ENCODE assay signal across 1 cellular context in the genomic region with DNA sequence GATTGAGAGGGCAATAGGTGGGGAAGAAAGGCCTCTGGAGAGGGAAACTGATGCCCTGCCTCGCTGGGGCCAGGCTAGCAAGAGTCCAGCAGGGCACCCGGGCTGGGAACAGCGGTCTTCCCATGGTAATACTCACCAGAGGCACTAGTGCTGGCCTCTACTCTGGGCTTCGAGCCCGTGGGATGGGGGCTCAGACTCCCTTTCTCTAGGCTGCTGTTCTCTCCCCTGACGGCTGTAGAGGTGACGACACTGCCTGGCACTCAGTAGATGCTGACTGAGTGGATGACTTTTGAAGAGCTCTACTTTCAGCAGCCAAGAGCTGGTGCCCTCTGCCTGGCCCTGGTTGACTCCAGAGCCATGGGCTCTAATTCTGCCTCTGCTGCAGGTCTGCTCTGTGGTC.
TF ChIP-seq lines count a peak whose summit lies in the region.

No MANE protein-coding gene starts in this region.

TF ChIP-seq in GM23338, 12 proteins besides CTCF, POLR2A, EP300 and RAD21:
- TF ChIP-seq ZNF114 (CRISPR knock-in tag; IDR thresholded peaks at IDR 0.05) (no peak), JUNB (IDR thresholded peaks at IDR 0.05; ENCODE audit: unreplicated experiment) (no peak), STAT1 (IDR thresholded peaks at IDR 0.05; ENCODE audit: unreplicated experiment) (no peak), EZH2phosphoT487 (IDR thresholded peaks at IDR 0.05; ENCODE audit: unreplicated experiment) (no peak), NANOG (IDR thresholded peaks at IDR 0.05; ENCODE audit: borderline replicate concordance) (no peak), ZNF331 (CRISPR knock-in tag; IDR thresholded peaks at IDR 0.05; ENCODE audit: low read depth) (no peak), POLR2AphosphoS5 (IDR thresholded peaks at IDR 0.05; ENCODE audit: low read depth) (no peak), EZH2 (IDR thresholded peaks at IDR 0.05; ENCODE audit: low read depth, unreplicated experiment) (no peak), CREB1 (CRISPR knock-in tag; IDR thresholded peaks at IDR 0.05; ENCODE audit: low read depth) (no peak)
- TF ChIP-seq, protein P1, sequence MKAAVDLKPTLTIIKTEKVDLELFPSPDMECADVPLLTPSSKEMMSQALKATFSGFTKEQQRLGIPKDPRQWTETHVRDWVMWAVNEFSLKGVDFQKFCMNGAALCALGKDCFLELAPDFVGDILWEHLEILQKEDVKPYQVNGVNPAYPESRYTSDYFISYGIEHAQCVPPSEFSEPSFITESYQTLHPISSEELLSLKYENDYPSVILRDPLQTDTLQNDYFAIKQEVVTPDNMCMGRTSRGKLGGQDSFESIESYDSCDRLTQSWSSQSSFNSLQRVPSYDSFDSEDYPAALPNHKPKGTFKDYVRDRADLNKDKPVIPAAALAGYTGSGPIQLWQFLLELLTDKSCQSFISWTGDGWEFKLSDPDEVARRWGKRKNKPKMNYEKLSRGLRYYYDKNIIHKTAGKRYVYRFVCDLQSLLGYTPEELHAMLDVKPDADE (IDR thresholded peaks at IDR 0.05): no peak
- TF ChIP-seq, protein P2, sequence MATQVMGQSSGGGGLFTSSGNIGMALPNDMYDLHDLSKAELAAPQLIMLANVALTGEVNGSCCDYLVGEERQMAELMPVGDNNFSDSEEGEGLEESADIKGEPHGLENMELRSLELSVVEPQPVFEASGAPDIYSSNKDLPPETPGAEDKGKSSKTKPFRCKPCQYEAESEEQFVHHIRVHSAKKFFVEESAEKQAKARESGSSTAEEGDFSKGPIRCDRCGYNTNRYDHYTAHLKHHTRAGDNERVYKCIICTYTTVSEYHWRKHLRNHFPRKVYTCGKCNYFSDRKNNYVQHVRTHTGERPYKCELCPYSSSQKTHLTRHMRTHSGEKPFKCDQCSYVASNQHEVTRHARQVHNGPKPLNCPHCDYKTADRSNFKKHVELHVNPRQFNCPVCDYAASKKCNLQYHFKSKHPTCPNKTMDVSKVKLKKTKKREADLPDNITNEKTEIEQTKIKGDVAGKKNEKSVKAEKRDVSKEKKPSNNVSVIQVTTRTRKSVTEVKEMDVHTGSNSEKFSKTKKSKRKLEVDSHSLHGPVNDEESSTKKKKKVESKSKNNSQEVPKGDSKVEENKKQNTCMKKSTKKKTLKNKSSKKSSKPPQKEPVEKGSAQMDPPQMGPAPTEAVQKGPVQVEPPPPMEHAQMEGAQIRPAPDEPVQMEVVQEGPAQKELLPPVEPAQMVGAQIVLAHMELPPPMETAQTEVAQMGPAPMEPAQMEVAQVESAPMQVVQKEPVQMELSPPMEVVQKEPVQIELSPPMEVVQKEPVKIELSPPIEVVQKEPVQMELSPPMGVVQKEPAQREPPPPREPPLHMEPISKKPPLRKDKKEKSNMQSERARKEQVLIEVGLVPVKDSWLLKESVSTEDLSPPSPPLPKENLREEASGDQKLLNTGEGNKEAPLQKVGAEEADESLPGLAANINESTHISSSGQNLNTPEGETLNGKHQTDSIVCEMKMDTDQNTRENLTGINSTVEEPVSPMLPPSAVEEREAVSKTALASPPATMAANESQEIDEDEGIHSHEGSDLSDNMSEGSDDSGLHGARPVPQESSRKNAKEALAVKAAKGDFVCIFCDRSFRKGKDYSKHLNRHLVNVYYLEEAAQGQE (IDR thresholded peaks at IDR 0.05; ENCODE audit: unreplicated experiment): no peak
